In the genomic region with DNA sequence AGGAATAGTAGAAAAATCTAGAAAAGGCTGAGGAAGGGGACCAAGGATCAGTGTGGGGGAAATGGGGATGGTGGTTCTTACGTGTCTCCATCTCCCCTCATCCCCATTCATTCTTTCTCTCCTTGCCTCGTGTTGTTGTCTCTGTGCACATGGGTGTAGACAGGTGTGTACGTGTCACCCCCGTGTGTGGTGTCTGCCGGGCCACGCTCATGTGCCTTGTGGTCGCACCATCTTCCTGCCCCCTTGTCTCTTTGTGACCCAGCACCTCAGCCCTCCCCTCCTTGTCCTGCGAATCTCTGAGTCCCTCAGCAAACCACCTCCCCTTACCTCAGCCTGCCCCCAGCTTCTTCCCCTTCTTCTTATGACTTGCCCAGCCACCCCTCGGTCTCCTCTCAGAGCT, we compare ENCODE assay signal across 15 cellular contexts. TPM values are rescaled to one million over a fixed set of nuclear protein-coding genes. Genes with fewer than 3 reads are reported as not detected.
"Had no signal": no experiment of that assay in that cellular context is flagged by ENCODE, and none has a peak within 500 bp of the region (broad histone marks: within the 10 kb centered on the region; RNA-seq: fewer than 3 reads in every experiment).

No MANE protein-coding gene starts in this region.

- H3K4me3 Mint-ChIP-seq: activated CD8-positive, alpha-beta memory T cell treated with anti-CD3 and anti-CD28 coated beads, Interleukin-2, amount 10 ng/mL, durations not matched to agents 7 days and 5 days; activated naive CD8-positive, alpha-beta T cell; activated T-cell treated with anti-CD3 and anti-CD28 coated beads, Interleukin-2, amount 50 U/mL, for 24 hours; naive thymus-derived CD4-positive, alpha-beta T cell; stimulated activated naive CD8-positive, alpha-beta T cell treated with anti-CD3 and anti-CD28 coated beads, Interleukin-15, amount 100 ng/mL, for 72 hours; T-helper 17 cell had no signal

- H3K27me3 ChIP-seq: gastroesophageal sphincter, ovary had no signal

- H3K27ac ChIP-seq: epithelial cell of prostate, gastroesophageal sphincter, ovary, thoracic aorta had no signal

- H3K27me3 Mint-ChIP-seq: activated CD8-positive, alpha-beta memory T cell treated with anti-CD3 and anti-CD28 coated beads, Interleukin-2, amount 10 ng/mL, durations not matched to agents 7 days and 5 days; activated naive CD8-positive, alpha-beta T cell; activated T-cell treated with anti-CD3 and anti-CD28 coated beads, Interleukin-2, amount 50 U/mL, for 24 hours; naive thymus-derived CD4-positive, alpha-beta T cell; stimulated activated naive CD8-positive, alpha-beta T cell treated with anti-CD3 and anti-CD28 coated beads, Interleukin-15, amount 100 ng/mL, for 72 hours; T-helper 17 cell had no signal

- ATAC-seq: activated CD8-positive, alpha-beta memory T cell treated with anti-CD3 and anti-CD28 coated beads, Interleukin-2, amount 10 ng/mL, durations not matched to agents 7 days and 5 days; gastroesophageal sphincter; naive thymus-derived CD4-positive, alpha-beta T cell; stimulated activated naive CD8-positive, alpha-beta T cell treated with anti-CD3 and anti-CD28 coated beads, Interleukin-15, amount 100 ng/mL, for 72 hours; T-helper 17 cell had no signal

- H3K27ac Mint-ChIP-seq: activated CD8-positive, alpha-beta memory T cell treated with anti-CD3 and anti-CD28 coated beads, Interleukin-2, amount 10 ng/mL, durations not matched to agents 7 days and 5 days; activated naive CD8-positive, alpha-beta T cell; activated T-cell treated with anti-CD3 and anti-CD28 coated beads, Interleukin-2, amount 50 U/mL, for 24 hours; naive thymus-derived CD4-positive, alpha-beta T cell; T-helper 17 cell had no signal

- H3K9me3 ChIP-seq: gastroesophageal sphincter, ovary, thoracic aorta had no signal

- DNase-seq: activated CD4-positive, alpha-beta T cell treated with anti-CD3 and anti-CD28 coated beads, Interleukin-2, amount 50 U/mL, for 1 hour; activated CD8-positive, alpha-beta memory T cell treated with anti-CD3 and anti-CD28 coated beads, Interleukin-2, amount 10 ng/mL, durations not matched to agents 7 days and 5 days; activated gamma-delta T cell; activated T-cell treated with anti-CD3 and anti-CD28 coated beads, Interleukin-2, amount 50 U/mL, for 24 hours; hippocampal formation; naive thymus-derived CD4-positive, alpha-beta T cell; ovary; stimulated activated CD4-positive, alpha-beta T cell treated with anti-CD3 and anti-CD28 coated beads, Interleukin-2, amount 100 ng/mL, for 48 hours; stimulated activated naive CD8-positive, alpha-beta T cell treated with anti-CD3 and anti-CD28 coated beads, Interleukin-15, amount 100 ng/mL, for 72 hours; T-helper 17 cell had no signal

- H3K4me3 ChIP-seq: gastroesophageal sphincter, lung, ovary, thoracic aorta had no signal

- H3K36me3 ChIP-seq: ovary had no signal

- H3K9me3 Mint-ChIP-seq: activated T-cell treated with anti-CD3 and anti-CD28 coated beads, Interleukin-2, amount 50 U/mL, for 24 hours; naive thymus-derived CD4-positive, alpha-beta T cell; stimulated activated naive CD8-positive, alpha-beta T cell treated with anti-CD3 and anti-CD28 coated beads, Interleukin-15, amount 100 ng/mL, for 72 hours had no signal

- H3K36me3 Mint-ChIP-seq: activated CD8-positive, alpha-beta memory T cell treated with anti-CD3 and anti-CD28 coated beads, Interleukin-2, amount 10 ng/mL, durations not matched to agents 7 days and 5 days had no signal

RNA-seq across cellular contexts. Expression of a gene that starts 52.7 kb away (rescaled TPM):
- total RNA-seq: activated CD8-positive, alpha-beta memory T cell treated with anti-CD3 and anti-CD28 coated beads, Interleukin-2, amount 10 ng/mL, durations not matched to agents 7 days and 5 days; naive thymus-derived CD4-positive, alpha-beta T cell; T-helper 17 cell had no signal
- polyA plus RNA-seq: naive thymus-derived CD4-positive, alpha-beta T cell had no signal
